24 cellular contexts compared by ENCODE assay signal in the genomic region with DNA sequence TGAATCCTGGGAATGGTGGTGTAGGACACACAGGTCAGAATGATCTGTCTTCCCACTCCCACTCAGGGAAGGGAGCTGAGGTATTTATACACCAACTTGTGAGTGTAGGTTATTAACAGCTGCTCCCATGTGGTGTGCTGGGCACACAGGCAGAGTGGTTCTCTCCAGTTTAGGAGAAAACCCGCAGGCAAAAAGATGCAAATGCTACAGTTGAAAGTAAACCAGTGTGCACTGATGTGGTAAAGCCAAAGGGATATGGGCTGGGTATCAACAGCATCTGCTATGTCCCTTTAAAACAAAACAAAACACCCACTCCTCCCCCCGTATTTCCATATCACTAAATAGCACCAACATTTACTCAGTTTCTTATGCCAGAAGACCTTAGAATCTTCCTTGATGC.
"Had no signal": no experiment of that assay in that cellular context is flagged by ENCODE, and none has a peak within 500 bp of the region (broad histone marks: within the 10 kb centered on the region; RNA-seq: fewer than 3 reads in every experiment).

No MANE protein-coding gene starts in this region.

- H3K4me3 Mint-ChIP-seq: naive thymus-derived CD4-positive, alpha-beta T cell; natural killer cell treated with Interleukin-12 subunit alpha and Interleukin-12 subunit beta and Interleukin-15 and Interleukin-18, amount 100 ng/mL, for 72 hours; stimulated activated memory B cell treated with anti-CD40 and anti-IgM and Interleukin-4, amounts not matched to agents 10 μg/mL and 1 μg/mL and 100 μg/mL, for 72 hours; stimulated activated naive CD8-positive, alpha-beta T cell treated with anti-CD3 and anti-CD28 coated beads, Interleukin-15, amount 100 ng/mL, for 72 hours had no signal

- H3K4me1 Mint-ChIP-seq: stimulated activated memory B cell treated with anti-CD40 and anti-IgM and Interleukin-4, amounts not matched to agents 10 μg/mL and 1 μg/mL and 100 μg/mL, for 72 hours; stimulated activated naive CD8-positive, alpha-beta T cell treated with anti-CD3 and anti-CD28 coated beads, Interleukin-15, amount 100 ng/mL, for 72 hours had no signal

- H3K27me3 ChIP-seq: ovary, right atrium auricular region, right lobe of liver, tibial nerve, upper lobe of left lung, vagina had no signal

- H3K4me3 ChIP-seq: left ventricle myocardium inferior, lung, mucosa of descending colon, ovary, right atrium auricular region, right lobe of liver, smooth muscle cell, tibial nerve, upper lobe of left lung, vagina had no signal

- H3K9me3 Mint-ChIP-seq: naive thymus-derived CD4-positive, alpha-beta T cell; natural killer cell treated with Interleukin-12 subunit alpha and Interleukin-12 subunit beta and Interleukin-15 and Interleukin-18, amount 100 ng/mL, for 72 hours; stimulated activated memory B cell treated with anti-CD40 and anti-IgM and Interleukin-4, amounts not matched to agents 10 μg/mL and 1 μg/mL and 100 μg/mL, for 72 hours; stimulated activated naive CD8-positive, alpha-beta T cell treated with anti-CD3 and anti-CD28 coated beads, Interleukin-15, amount 100 ng/mL, for 72 hours had no signal

- H3K9me3 ChIP-seq: left ventricle myocardium inferior, mucosa of descending colon, ovary, right atrium auricular region, right lobe of liver, tibial nerve, upper lobe of left lung, vagina had no signal

- H3K36me3 ChIP-seq: left ventricle myocardium inferior, ovary, right atrium auricular region, right lobe of liver, tibial nerve, upper lobe of left lung, vagina had no signal

- H3K36me3 Mint-ChIP-seq: natural killer cell treated with Interleukin-12 subunit alpha and Interleukin-12 subunit beta and Interleukin-15 and Interleukin-18, amount 100 ng/mL, for 72 hours; stimulated activated memory B cell treated with anti-CD40 and anti-IgM and Interleukin-4, amounts not matched to agents 10 μg/mL and 1 μg/mL and 100 μg/mL, for 72 hours had no signal

- H3K27ac Mint-ChIP-seq: naive thymus-derived CD4-positive, alpha-beta T cell; natural killer cell treated with Interleukin-12 subunit alpha and Interleukin-12 subunit beta and Interleukin-15 and Interleukin-18, amount 100 ng/mL, for 72 hours; progenitor cell of endocrine pancreas; stimulated activated memory B cell treated with anti-CD40 and anti-IgM and Interleukin-4, amounts not matched to agents 10 μg/mL and 1 μg/mL and 100 μg/mL, for 72 hours; stimulated activated naive CD8-positive, alpha-beta T cell treated with anti-CD3 and anti-CD28 coated beads, Interleukin-15, amount 100 ng/mL, for 72 hours had no signal

- DNase-seq: islet precursor cell; left ventricle myocardium inferior; mesendoderm; midbrain; mucosa of descending colon; naive thymus-derived CD4-positive, alpha-beta T cell; ovary; right lobe of liver; stimulated activated CD4-positive, alpha-beta T cell treated with anti-CD3 and anti-CD28 coated beads, Interleukin-1b, Interleukin-23, amount 100 ng/mL, for 48 hours; stimulated activated CD4-positive, alpha-beta T cell treated with anti-CD3 and anti-CD28 coated beads, Interleukin-2, amount 100 ng/mL, for 48 hours; stimulated activated CD4-positive, alpha-beta T cell treated with anti-CD3 and anti-CD28 coated beads, Interleukin-4, amount 100 ng/mL, for 4 hours; stimulated activated CD8-positive, alpha-beta memory T cell treated with anti-CD3 and anti-CD28 coated beads, Interleukin-4, amount 100 ng/mL, for 48 hours; stimulated activated naive CD4-positive, alpha-beta T cell treated with Interleukin-2 at 50 U/mL for 16 hours; stimulated activated naive CD8-positive, alpha-beta T cell treated with anti-CD3 and anti-CD28 coated beads, Interleukin-15, amount 100 ng/mL, for 72 hours; substantia nigra; upper lobe of left lung had no signal

- H3K4me1 ChIP-seq: left ventricle myocardium inferior, tibial nerve had no signal

- H3K27ac ChIP-seq: left ventricle myocardium inferior, right atrium auricular region, right lobe of liver, tibial nerve, vagina had no signal
